ENCODE assay signal across 19 cellular contexts in genomic region chr3:158717576-158717975, GRCh38. TPM values are rescaled to one million over a fixed set of nuclear protein-coding genes. Genes with fewer than 3 reads are reported as not detected.
A peak's percentile ranks its signal among the peaks of the same experiment; 100 is the strongest.
DNase-seq lines count a peak whose midpoint lies in the region; ATAC-seq, FAIRE-seq and TF ChIP-seq lines count a peak whose summit lies in the region.
"Had no signal": no experiment of that assay in that cellular context is flagged by ENCODE, and none has a peak within 500 bp of the region (broad histone marks: within the 10 kb centered on the region; RNA-seq: fewer than 3 reads in every experiment).

No MANE protein-coding gene starts in this region.

- H3K4ac ChIP-seq in H1 (replicated peaks; ENCODE audit: insufficient read length, low read depth, low read length): no peak overlapping the region

- no peak overlapping the region for H3K9ac ChIP-seq in H1 (replicated peaks in 1 of 4; ENCODE audit: extremely low read depth in 1 of 4, low read depth in 3 of 4, low read length in 3 of 4)

- no peak overlapping the region for H3K14ac ChIP-seq in H1 (ENCODE audit: insufficient read length)

- H3K4me3 ChIP-seq in H1 (ENCODE audit: extremely low read depth in 1 of 4, insufficient read depth in 2 of 4, low read depth in 3 of 4, low read length in 4 of 4) (no peak overlapping the region), transverse colon (no peak overlapping the region)
- H3K4me3 ChIP-seq: breast epithelium, GM12878 had no signal

- no peak overlapping the region for H2BK15ac ChIP-seq in H1 (ENCODE audit: low read length)

- ATAC-seq in T-helper 17 cell (no peak), HG02623 (IDR thresholded peaks at IDR 0.05; ENCODE audit: unreplicated experiment) (no peak)
- ATAC-seq: GM12878; naive thymus-derived CD8-positive, alpha-beta T cell had no signal

- no peak overlapping the region for H2BK12ac ChIP-seq in H1 (ENCODE audit: low read depth, low read length)

- no peak for TF ChIP-seq POLR2A in H1 (IDR thresholded peaks at IDR 0.05; ENCODE audit: control extremely low read depth in 1 of 2, low read depth in 2 of 2, low read length in 2 of 2)
- TF ChIP-seq POLR2A in transverse colon (IDR thresholded peaks at IDR 0.05): no peak

- no peaks in the 10 kb centered on the region for H3K79me2 ChIP-seq in H1 (ENCODE audit: control insufficient read depth in 1 of 2, insufficient read depth in 2 of 2, low read length in 2 of 2)

- DNase-seq in G401 (ENCODE audit: low spot score) (peak; percentile 93), T-helper 17 cell (no peak), H1 (ENCODE audit: low read depth in 1 of 2, low spot score in 2 of 2) (no peak), transverse colon (no peak), LoVo (ENCODE audit: low spot score) (no peak), OCI-M1 (lab: John Stamatoyannopoulos, UW) (no peak)
- DNase-seq: activated CD4-positive, alpha-beta memory T cell treated with anti-CD3 and anti-CD28 coated beads for 36 hours; activated gamma-delta T cell treated with Interleukin-2 at 50 U/mL for 16 hours; CD4-positive, CD25-positive, alpha-beta regulatory T cell; mesendoderm; naive thymus-derived CD8-positive, alpha-beta T cell; NCI-H1105; NCI-H2081; NK-92 treated with Interleukin-12 subunit alpha and Interleukin-12 subunit beta, amount 100 ng/mL, for 24 hours; RPMI8226 had no signal

- TF ChIP-seq RAD21 in H1 (IDR thresholded peaks at IDR 0.05 in 1 of 2, conservative IDR thresholded peaks at IDR 0.05 in 1 of 2; ENCODE audit: low read depth in 2 of 2, low read length in 2 of 2): no peak

- no peak overlapping the region for H2AFZ ChIP-seq in H1 (ENCODE audit: low read length)

- no peaks in the 10 kb centered on the region for H3K79me1 ChIP-seq in H1 (ENCODE audit: low read depth, low read length)

- H3K27ac ChIP-seq in H1 (ENCODE audit: low read depth, low read length): no peak overlapping the region
- peak overlapping the region in 3 of 4 donors; percentile 3 to 12 (median 11) for H3K27ac ChIP-seq in transverse colon

- no peak for FAIRE-seq in H1 (lab: Jason Lieb, UNC)
- FAIRE-seq: GM12878, urothelium cell line had no signal

- H3K56ac ChIP-seq in H1 (replicated peaks; ENCODE audit: insufficient read length, low read depth, low read length): no peak overlapping the region

- no peak for TF ChIP-seq CTCF in H1 (IDR thresholded peaks at IDR 0.05; ENCODE audit: control extremely low read depth in 1 of 3, insufficient read depth in 1 of 3, low read depth in 1 of 3, low read length in 3 of 3)
- TF ChIP-seq CTCF in transverse colon (IDR thresholded peaks at IDR 0.05): no peak

- H3K36me3 Mint-ChIP-seq in T-helper 17 cell (ENCODE audit: low read depth): peaks cover 5% of the 10 kb centered on the region

- in situ Hi-C loops in G401 (cut with HindIII; ENCODE audit: low sequenced_read_pairs): loop anchor here (10.0 kb wide), 1 partner anchor 87 kb away; the partner anchor contains the start of gene MFSD1
- in situ Hi-C loops in transverse colon (cut with MboI; ENCODE audit: low pct_ligation_motif_present in 1 of 4, low pct_unique_long_range_greater_than_20kb in 1 of 4, low sequenced_read_pairs in 3 of 4): no loop called here

- no peak overlapping the region for H2BK120ac ChIP-seq in H1 (replicated peaks; ENCODE audit: low read depth, low read length)

- H3K9me3 ChIP-seq in T-helper 17 cell (ENCODE audit: control insufficient read depth, low read length, poor library complexity, severe bottlenecking) (no peaks in the 10 kb centered on the region), H1 (ENCODE audit: insufficient read depth in 2 of 2, low read depth in 1 of 2, low read length in 1 of 2) (no peaks in the 10 kb centered on the region), transverse colon (no peaks in the 10 kb centered on the region)
- H3K9me3 ChIP-seq: breast epithelium had no signal

- no peak overlapping the region for H3K23ac ChIP-seq in H1 (ENCODE audit: insufficient read length)

- no peak overlapping the region for H3K4me3 Mint-ChIP-seq in T-helper 17 cell
- H3K4me3 Mint-ChIP-seq: activated CD4-positive, alpha-beta memory T cell treated with anti-CD3 and anti-CD28 coated beads for 36 hours; CD4-positive, CD25-positive, alpha-beta regulatory T cell; naive thymus-derived CD8-positive, alpha-beta T cell had no signal

- no peak overlapping the region for H4K91ac ChIP-seq in H1 (replicated peaks; ENCODE audit: insufficient read length, low read length)

- H3K27me3 ChIP-seq in H1 (replicated peaks in 1 of 4; ENCODE audit: control insufficient read depth in 3 of 4, extremely low read depth in 1 of 4, insufficient read depth in 3 of 4, low read length in 3 of 4): no peaks in the 10 kb centered on the region
- H3K27me3 ChIP-seq in transverse colon: no peaks in the 10 kb centered on the region
- H3K27me3 ChIP-seq: breast epithelium had no signal

- no peaks in the 10 kb centered on the region; the same call in 1 of the 2 replicates for H3K23me2 ChIP-seq in H1 (ENCODE audit: low read depth, low read length)

- H4K8ac ChIP-seq in H1 (ENCODE audit: extremely low read depth, insufficient read depth, low read length): peak overlapping the region; percentile 36; the same call in 1 of the 2 replicates

- H2BK5ac ChIP-seq in H1 (ENCODE audit: low read depth, low read length): no peak overlapping the region

- no peak for TF ChIP-seq EP300 in H1 (IDR thresholded peaks at IDR 0.05; ENCODE audit: borderline replicate concordance in 1 of 2, low read depth in 2 of 2, low read length in 2 of 2)
- no peak for TF ChIP-seq EP300 in transverse colon (IDR thresholded peaks at IDR 0.05; ENCODE audit: low read depth)

- H4K20me1 ChIP-seq in H1 (replicated peaks in 1 of 2; ENCODE audit: control insufficient read depth in 1 of 2, insufficient read depth in 2 of 2, low read length in 2 of 2): peaks cover 0 to 3% of the 10 kb centered on the region in 2 experiments

- H4K5ac ChIP-seq in H1 (ENCODE audit: insufficient read length, low read depth, low read length): no peak overlapping the region

- H3K27ac Mint-ChIP-seq in T-helper 17 cell: peak overlapping the region; percentile 53
- H3K27ac Mint-ChIP-seq: activated CD4-positive, alpha-beta memory T cell treated with anti-CD3 and anti-CD28 coated beads for 36 hours had no signal

- H3K4me1 ChIP-seq in H1 (replicated peaks in 1 of 4; ENCODE audit: control insufficient read depth in 3 of 4, insufficient read depth in 4 of 4, low read length in 3 of 4) (no peaks in the 10 kb centered on the region; a peak in 1 of 7 replicates), transverse colon (peaks cover 4 to 32% (median 19%) of the 10 kb centered on the region in 4 donors)

- H3K27me3 Mint-ChIP-seq in T-helper 17 cell: no peaks in the 10 kb centered on the region
- H3K27me3 Mint-ChIP-seq: activated CD4-positive, alpha-beta memory T cell treated with anti-CD3 and anti-CD28 coated beads for 36 hours; CD4-positive, CD25-positive, alpha-beta regulatory T cell; naive thymus-derived CD8-positive, alpha-beta T cell had no signal

- POLR2A ChIA-PET in H1 (lab: Charles Lee; ENCODE audit: partially characterized antibody): no interaction called here

- no peak overlapping the region for H2BK20ac ChIP-seq in H1 (ENCODE audit: low read length)

- no peaks in the 10 kb centered on the region; a peak in 1 of 8 replicates for H3K36me3 ChIP-seq in H1 (ENCODE audit: control insufficient read depth in 2 of 4, insufficient read depth in 4 of 4, low read length in 3 of 4)
- no peaks in the 10 kb centered on the region for H3K36me3 ChIP-seq in transverse colon
- H3K36me3 ChIP-seq: breast epithelium had no signal

- no peak overlapping the region for H2AK5ac ChIP-seq in H1 (ENCODE audit: low read depth, low read length)

- H3K18ac ChIP-seq in H1 (ENCODE audit: extremely low read depth, low read length): no peak overlapping the region

- intact Hi-C loops in transverse colon (cut with DNase I; ENCODE audit: low total_unique reads): no loop called here

- H3K4me2 ChIP-seq in H1 (ENCODE audit: insufficient read depth in 1 of 2, low read depth in 2 of 2, low read length in 2 of 2): no peak overlapping the region

- CTCF ChIA-PET in H1 (lab: Charles Lee; ENCODE audit: partially characterized antibody): interaction anchor here (0.8 to 5.0 kb wide), 4 partner anchors 10 to 77 kb away, joined by 3 to 40 read pairs (median 4); no protein-coding TSS in a partner anchor

- peaks cover 19% of the 10 kb centered on the region for H3K4me1 Mint-ChIP-seq in T-helper 17 cell

- 96% methylated on average over 2 of the region's 2 CpGs; no CpG with 5 or more reads in 1 of the 2 experiments for WGBS in H1 (ENCODE audit: extremely low coverage in 1 of 2, insufficient coverage in 1 of 2, insufficient read length in 1 of 2, insufficient replicate concordance in 2 of 2, low coverage in 1 of 2, low lambda C conversion rate in 2 of 2, missing lambda C conversion rate in 1 of 2), 2 experiments
- WGBS in transverse colon (ENCODE audit: low coverage in 1 of 2), 2 donors: 86 to 91% methylated on average over 1 to 2 of the region's 2 CpGs

TF ChIP-seq in H1, 55 proteins besides CTCF, POLR2A, EP300 and RAD21 (continues in another document):
- TF ChIP-seq POLR2AphosphoS5 (IDR thresholded peaks at IDR 0.05; ENCODE audit: low read depth, low read length) (no peak), SUZ12 (IDR thresholded peaks at IDR 0.05; ENCODE audit: low read length) (no peak)

RNA-seq across cellular contexts. Expression of gene RARRES1, which starts 14.7 kb away (rescaled TPM):
- total RNA-seq in G401 (2014; rRNA removed; shearing (Covaris generic)): not detected in 2 replicates
- total RNA-seq in T-helper 17 cell: not detected
- 0.71 TPM in 1 of 2 replicates, not detected in the other for total RNA-seq in H1 (2021; fragmentation: NEBNext Ultra II Directional; extraction: Animal tissue kit (Norgen Biotek cat#: 25700))
- polyA plus RNA-seq in H1 (2011; rRNA removed): 0.09 and 0.26 TPM in 2 replicates
- 0.10 TPM for polyA plus RNA-seq in H1 (2011; cell fraction: cytosol; rRNA removed)
- polyA plus RNA-seq in H1 (2011; cell fraction: nucleus; rRNA removed): 0.20 TPM
- polyA plus RNA-seq in H1 (2012, experiment 1 of 2): 0.20 to 1.3 TPM (median 0.48 TPM) in 3 of 4 replicates, not detected in the other
- polyA plus RNA-seq in H1 (2012, experiment 2 of 2): not detected
- 0.26 TPM for polyA plus RNA-seq in H1 (2013, experiment 1 of 2)
- 0.15 TPM for polyA plus RNA-seq in H1 (2013, experiment 2 of 2)
- not detected in 2 replicates for polyA minus RNA-seq in H1 (2011; rRNA and poly(A)+ RNA removed)
- polyA minus RNA-seq in H1 (2011; cell fraction: cytosol; rRNA and poly(A)+ RNA removed): not detected
- not detected for polyA minus RNA-seq in H1 (2011; cell fraction: nucleus; rRNA and poly(A)+ RNA removed)
- total RNA-seq in transverse colon: 10 to 100 TPM in 2 of 4 donors, 1 to 10 TPM in 2; 3.4 to 71.5 (median 30.2) TPM
- total RNA-seq: activated CD4-positive, alpha-beta memory T cell treated with anti-CD3 and anti-CD28 coated beads for 36 hours; CD4-positive, CD25-positive, alpha-beta regulatory T cell; GM12878; naive thymus-derived CD8-positive, alpha-beta T cell had no signal
- polyA plus RNA-seq: CD4-positive, CD25-positive, alpha-beta regulatory T cell; naive thymus-derived CD8-positive, alpha-beta T cell had no signal

RNA-seq across cellular contexts. Expression of gene LXN, which starts 45.1 kb away (rescaled TPM):
- not detected in 2 replicates for total RNA-seq in G401 (2014; rRNA removed; shearing (Covaris generic))
- total RNA-seq in T-helper 17 cell (1 to 10 TPM; 3.6 to 5.6 TPM), transverse colon (10 to 100 TPM; 22.2 to 55.8 (median 24.4) TPM)
- total RNA-seq in H1 (2021; fragmentation: NEBNext Ultra II Directional; extraction: Animal tissue kit (Norgen Biotek cat#: 25700)): 3.9 and 4.7 TPM in 2 replicates
- polyA plus RNA-seq in H1 (2011; rRNA removed): 2.7 and 3.2 TPM in 2 replicates
- 5.4 TPM for polyA plus RNA-seq in H1 (2011; cell fraction: cytosol; rRNA removed)
- 4.1 TPM for polyA plus RNA-seq in H1 (2011; cell fraction: nucleus; rRNA removed)
- polyA plus RNA-seq in H1 (2012, experiment 1 of 2): 3.5 to 6.1 TPM (median 5.1 TPM) in 4 replicates
- polyA plus RNA-seq in H1 (2012, experiment 2 of 2): 1.9 TPM
- polyA plus RNA-seq in H1 (2013, experiment 1 of 2): 6.6 TPM
- polyA plus RNA-seq in H1 (2013, experiment 2 of 2): 7.1 TPM
- polyA minus RNA-seq in H1 (2011; rRNA and poly(A)+ RNA removed): 1.6 and 3.4 TPM in 2 replicates
- 2.8 TPM for polyA minus RNA-seq in H1 (2011; cell fraction: cytosol; rRNA and poly(A)+ RNA removed)
- polyA minus RNA-seq in H1 (2011; cell fraction: nucleus; rRNA and poly(A)+ RNA removed): 3.5 TPM
